9 cellular contexts compared by ENCODE assay signal in genomic region chr9:104544644-104545043, GRCh38. TPM values are rescaled to one million over a fixed set of nuclear protein-coding genes. Genes with fewer than 3 reads are reported as not detected.
"Had no signal": no experiment of that assay in that cellular context is flagged by ENCODE, and none has a peak within 500 bp of the region (broad histone marks: within the 10 kb centered on the region; RNA-seq: fewer than 3 reads in every experiment).

No MANE protein-coding gene starts in this region.

- H3K9me3 Mint-ChIP-seq: GM23338 had no signal

- ATAC-seq: GM23338, HCT116, K562 had no signal

- H3K4me3 Mint-ChIP-seq: GM23338, HFFc6 had no signal

- H3K36me3 ChIP-seq: HAP-1 had no signal

- H3K4me1 Mint-ChIP-seq: GM23338 had no signal

- DNase-seq: HFFc6, IMR-90, KG1 had no signal

- H3K27ac Mint-ChIP-seq: GM23338, HFFc6 had no signal

- H3K9me3 ChIP-seq: HAP-1 had no signal

- H3K4me3 ChIP-seq: GM23338, HAP-1, K562 had no signal

- H2AFZ ChIP-seq: GM23338 had no signal

- H3K4me1 ChIP-seq: HAP-1 had no signal

RNA-seq across cellular contexts. Expression of gene OR13C3, which starts 8.0 kb away (rescaled TPM):
- total RNA-seq: GM23338, H1, HFFc6, HT-29, IMR-90, K562 had no signal

RNA-seq across cellular contexts. Expression of gene OR13C4, which starts 17.6 kb away (rescaled TPM):
- total RNA-seq: GM23338, H1, HFFc6, HT-29, IMR-90, K562 had no signal

RNA-seq across cellular contexts. Expression of gene OR13C8, which starts 24.3 kb away (rescaled TPM):
- total RNA-seq: GM23338, H1, HFFc6, HT-29, IMR-90, K562 had no signal

RNA-seq across cellular contexts. Expression of gene OR13F1, which starts 40.6 kb away (rescaled TPM):
- total RNA-seq: GM23338, H1, HFFc6, HT-29, IMR-90, K562 had no signal

RNA-seq across cellular contexts. Expression of gene OR13C5, which starts 54.6 kb away (rescaled TPM):
- total RNA-seq: GM23338, H1, HFFc6, HT-29, IMR-90, K562 had no signal
